15 cellular contexts compared by ENCODE assay signal in genomic region chr18:63096327-63096874, GRCh38.
DNase-seq lines count a peak whose midpoint lies in the region; ATAC-seq and TF ChIP-seq lines count a peak whose summit lies in the region.
"Had no signal": no experiment of that assay in that cellular context is flagged by ENCODE, and none has a peak within 500 bp of the region (broad histone marks: within the 10 kb centered on the region; RNA-seq: fewer than 3 reads in every experiment).

No MANE protein-coding gene starts in this region.

- no peak for ATAC-seq in DND-41 (ENCODE audit: insufficient read depth, low read depth)
- ATAC-seq in GM19452 (IDR thresholded peaks at IDR 0.05; ENCODE audit: unreplicated experiment), result no peak
- no peak for ATAC-seq in GM18870 (IDR thresholded peaks at IDR 0.05; ENCODE audit: unreplicated experiment)
- ATAC-seq: GM23338 had no signal

- peaks cover 11% of the 10 kb centered on the region for H3K27me3 Mint-ChIP-seq in nephron progenitor cell (ENCODE audit: low read depth, poor library complexity)
- H3K27me3 Mint-ChIP-seq in T-helper 2 cell treated with Interferon-gamma antibody and Interleukin-4, amounts not matched to agents 5 μg/mL and 100 μg/mL, for 36 hours (ENCODE audit: low read depth), result peaks cover 37% of the 10 kb centered on the region

- H3K9me3 Mint-ChIP-seq in nephron progenitor cell, result peaks cover 11% of the 10 kb centered on the region
- no peaks in the 10 kb centered on the region for H3K9me3 Mint-ChIP-seq in T-helper 2 cell treated with Interferon-gamma antibody and Interleukin-4, amounts not matched to agents 5 μg/mL and 100 μg/mL, for 36 hours
- H3K9me3 Mint-ChIP-seq: CD4-positive, CD25-positive, alpha-beta regulatory T cell; GM23338; H9 had no signal

- H3K27ac Mint-ChIP-seq in nephron progenitor cell, result peak overlapping the region; percentile 8
- no peak overlapping the region for H3K27ac Mint-ChIP-seq in T-helper 2 cell treated with Interferon-gamma antibody and Interleukin-4, amounts not matched to agents 5 μg/mL and 100 μg/mL, for 36 hours
- H3K27ac Mint-ChIP-seq: GM23338, H9 had no signal

- no peak for TF ChIP-seq CTCF in DND-41 (IDR thresholded peaks at IDR 0.05; ENCODE audit: borderline replicate concordance, extremely low read depth, low read length, poor library complexity, severe bottlenecking)
- no peak for TF ChIP-seq CTCF in nephron progenitor cell (IDR thresholded peaks at IDR 0.05)

- H3K4me3 ChIP-seq in BLaER1 (no peak overlapping the region), DND-41 (ENCODE audit: low read depth in 1 of 2, low read length in 2 of 2) (no peak overlapping the region), H7 (ENCODE audit: insufficient read depth, low read depth, low read length) (no peak overlapping the region)
- H3K4me3 ChIP-seq: GM23338 had no signal

- no peaks in the 10 kb centered on the region for H3K27me3 ChIP-seq in BLaER1
- no peaks in the 10 kb centered on the region for H3K27me3 ChIP-seq in DND-41 (ENCODE audit: insufficient read depth, low read length, poor library complexity)
- H3K27me3 ChIP-seq in H7 (ENCODE audit: control insufficient read depth, insufficient read depth, low read length), result no peaks in the 10 kb centered on the region

- no peaks in the 10 kb centered on the region for H3K36me3 ChIP-seq in BLaER1
- no peaks in the 10 kb centered on the region for H3K36me3 ChIP-seq in DND-41 (ENCODE audit: insufficient read depth, low read length)
- no peaks in the 10 kb centered on the region for H3K36me3 ChIP-seq in KOPT-K1 (ENCODE audit: insufficient read depth, low read length)
- H3K36me3 ChIP-seq in H7 (replicated peaks; ENCODE audit: control insufficient read depth, insufficient read depth, low read length), result no peaks in the 10 kb centered on the region

- H3K4me3 Mint-ChIP-seq in nephron progenitor cell, result no peak overlapping the region
- H3K4me3 Mint-ChIP-seq in T-helper 2 cell treated with Interferon-gamma antibody and Interleukin-4, amounts not matched to agents 5 μg/mL and 100 μg/mL, for 36 hours, result no peak overlapping the region
- H3K4me3 Mint-ChIP-seq: CD4-positive, CD25-positive, alpha-beta regulatory T cell; GM23338; H9 had no signal

- peak overlapping the region; percentile 98 for H3K4me2 ChIP-seq in BLaER1
- no peak overlapping the region for H3K4me2 ChIP-seq in DND-41 (ENCODE audit: insufficient read depth, low read length)
- H3K4me2 ChIP-seq: GM23338 had no signal

- DNase-seq in DND-41, result no peak
- no peak for DNase-seq in nephron progenitor cell
- no peak for DNase-seq in T-helper 2 cell treated with Interferon-gamma antibody and Interleukin-4, amounts not matched to agents 5 μg/mL and 100 μg/mL, for 36 hours (ENCODE audit: low spot score)
- no peak for DNase-seq in H7
- DNase-seq: CD4-positive, CD25-positive, alpha-beta regulatory T cell; DMS153; DMS79 treated with DMSO at 0.1 percent for 48 hours; GDM1; H9; Karpas-422 had no signal

- H3K9ac ChIP-seq in BLaER1 (no peak overlapping the region), DND-41 (ENCODE audit: low read depth, low read length) (no peak overlapping the region)

- peaks cover 72% of the 10 kb centered on the region for H3K4me1 ChIP-seq in BLaER1
- H3K4me1 ChIP-seq in DND-41 (ENCODE audit: insufficient read depth, low read length), result peaks cover 75% of the 10 kb centered on the region

- H3K9me3 ChIP-seq in BLaER1 (peaks cover 39% of the 10 kb centered on the region), DND-41 (ENCODE audit: insufficient read depth, low read length, severe bottlenecking) (no peaks in the 10 kb centered on the region), KOPT-K1 (ENCODE audit: insufficient read depth, low read length, poor library complexity, severe bottlenecking) (no peaks in the 10 kb centered on the region)

- no peaks in the 10 kb centered on the region for H3K79me2 ChIP-seq in DND-41 (ENCODE audit: insufficient read depth, low read length)

- no peaks in the 10 kb centered on the region for H4K20me1 ChIP-seq in BLaER1
- no peaks in the 10 kb centered on the region for H4K20me1 ChIP-seq in DND-41 (ENCODE audit: insufficient read depth, low read length)

- H3K27ac ChIP-seq in BLaER1, result peak overlapping the region; percentile 95
- H3K27ac ChIP-seq in DND-41 (ENCODE audit: low read length), result peak overlapping the region; percentile 95
- H3K27ac ChIP-seq in KOPT-K1 (ENCODE audit: low read depth, low read length, poor library complexity, severe bottlenecking), result peak overlapping the region; percentile 98

- peaks cover 11% of the 10 kb centered on the region for H3K36me3 Mint-ChIP-seq in nephron progenitor cell (ENCODE audit: low read depth)
- no peaks in the 10 kb centered on the region for H3K36me3 Mint-ChIP-seq in T-helper 2 cell treated with Interferon-gamma antibody and Interleukin-4, amounts not matched to agents 5 μg/mL and 100 μg/mL, for 36 hours (ENCODE audit: low read depth)
- H3K36me3 Mint-ChIP-seq: CD4-positive, CD25-positive, alpha-beta regulatory T cell had no signal

- peaks cover 68% of the 10 kb centered on the region for H3K4me1 Mint-ChIP-seq in nephron progenitor cell
- H3K4me1 Mint-ChIP-seq in T-helper 2 cell treated with Interferon-gamma antibody and Interleukin-4, amounts not matched to agents 5 μg/mL and 100 μg/mL, for 36 hours (ENCODE audit: low read depth), result peaks cover 49% of the 10 kb centered on the region

- no peak overlapping the region for H2AFZ ChIP-seq in DND-41 (ENCODE audit: low read depth, low read length)
